Comparison of ENCODE assay signal across 16 cellular contexts in the genomic region with DNA sequence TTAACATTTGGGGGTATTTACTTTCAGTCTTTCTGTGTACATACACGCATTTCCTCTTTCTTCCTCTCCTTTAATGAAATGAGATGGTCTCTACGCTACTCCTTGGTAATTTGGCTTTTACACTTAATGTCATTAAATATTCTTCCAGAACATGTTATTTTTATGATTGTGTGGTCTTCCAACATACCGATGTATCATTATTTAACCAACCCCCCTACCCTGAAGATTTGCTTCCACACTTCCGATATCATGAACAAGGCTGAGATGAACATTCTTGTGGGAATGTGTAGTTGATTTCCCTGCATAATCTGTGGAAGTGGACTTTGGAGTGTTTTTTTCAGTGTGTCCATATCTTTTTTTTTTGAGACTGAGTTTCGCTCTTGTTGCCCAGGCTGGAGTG. TPM values are rescaled to one million over a fixed set of nuclear protein-coding genes. Genes with fewer than 3 reads are reported as not detected.
DNase-seq lines count a peak whose midpoint lies in the region; ATAC-seq, FAIRE-seq and TF ChIP-seq lines count a peak whose summit lies in the region.
"Had no signal": no experiment of that assay in that cellular context is flagged by ENCODE, and none has a peak within 500 bp of the region (broad histone marks: within the 10 kb centered on the region; RNA-seq: fewer than 3 reads in every experiment).

No MANE protein-coding gene starts in this region.

- no peaks in the 10 kb centered on the region for H3K36me3 ChIP-seq in HUES48 (ENCODE audit: control insufficient read depth, insufficient read depth, low read length)
- H3K36me3 ChIP-seq in astrocyte (ENCODE audit: insufficient read depth, low read length) = no peaks in the 10 kb centered on the region
- peaks cover 0 to 10% of the 10 kb centered on the region in 2 donors for H3K36me3 ChIP-seq in left lung
- no peaks in the 10 kb centered on the region for H3K36me3 ChIP-seq in smooth muscle cell (ENCODE audit: low read depth)
- H3K36me3 ChIP-seq: cardiac muscle cell had no signal

- no peak overlapping the region for H3K9ac ChIP-seq in HUES48 (ENCODE audit: low read depth, low read length)
- peak overlapping the region; percentile 56 for H3K9ac ChIP-seq in astrocyte (ENCODE audit: low read length)
- peak overlapping the region; percentile 96 for H3K9ac ChIP-seq in smooth muscle cell (ENCODE audit: low read depth)

- no peak overlapping the region for H2AFZ ChIP-seq in astrocyte (ENCODE audit: low read depth, low read length)
- H2AFZ ChIP-seq in smooth muscle cell (ENCODE audit: low read depth) = no peak overlapping the region

- H3K27me3 ChIP-seq in HUES48 (ENCODE audit: control insufficient read depth, insufficient read depth, low read length) = no peaks in the 10 kb centered on the region
- no peaks in the 10 kb centered on the region for H3K27me3 ChIP-seq in astrocyte (ENCODE audit: insufficient read depth, low read length)
- no peaks in the 10 kb centered on the region for H3K27me3 ChIP-seq in left lung
- no peaks in the 10 kb centered on the region for H3K27me3 ChIP-seq in smooth muscle cell (ENCODE audit: low read depth)
- H3K27me3 ChIP-seq: cardiac muscle cell had no signal

- TF ChIP-seq CTCF in astrocyte (IDR thresholded peaks at IDR 0.05; ENCODE audit: insufficient read depth, low read depth, low read length) (no peak), left lung (IDR thresholded peaks at IDR 0.05) (no peak), smooth muscle cell (IDR thresholded peaks at IDR 0.05; ENCODE audit: borderline replicate concordance, insufficient read depth, poor library complexity, severe bottlenecking) (no peak), nephron progenitor cell (IDR thresholded peaks at IDR 0.05) (no peak)

- H3K36me3 Mint-ChIP-seq in astrocyte (ENCODE audit: low read depth, unreplicated experiment) (peaks cover 2% of the 10 kb centered on the region), nephron progenitor cell (ENCODE audit: low read depth) (peaks cover 6% of the 10 kb centered on the region)

- ATAC-seq in left lung (no peak), GM18909 (IDR thresholded peaks at IDR 0.05; ENCODE audit: poor library complexity, unreplicated experiment) (no peak)
- ATAC-seq: stimulated activated naive B cell treated with anti-CD40 and anti-IgM and Interleukin-4, amounts not matched to agents 10 μg/mL and 1 μg/mL and 100 μg/mL, for 72 hours had no signal

- peaks cover 4% of the 10 kb centered on the region for H4K20me1 ChIP-seq in astrocyte (ENCODE audit: insufficient read depth, low read length)
- peaks cover 13% of the 10 kb centered on the region for H4K20me1 ChIP-seq in smooth muscle cell (ENCODE audit: low read depth)

- H3K4me1 ChIP-seq in HUES48 (ENCODE audit: control insufficient read depth, insufficient read depth, low read length) (peaks cover 52% of the 10 kb centered on the region), astrocyte (ENCODE audit: insufficient read depth, low read length) (peaks cover 44% of the 10 kb centered on the region), left lung (peaks cover 28 to 67% of the 10 kb centered on the region in 2 donors), smooth muscle cell (ENCODE audit: low read depth) (peaks cover 44% of the 10 kb centered on the region)

- WGBS in smooth muscle cell (ENCODE audit: low lambda C conversion rate) = 72% methylated on average over 5 of the region's 5 CpGs

- H3K27ac Mint-ChIP-seq in astrocyte (ENCODE audit: unreplicated experiment) = peak overlapping the region; percentile 17
- no peak overlapping the region for H3K27ac Mint-ChIP-seq in nephron progenitor cell
- H3K27ac Mint-ChIP-seq: stimulated activated naive B cell treated with anti-CD40 and anti-IgM and Interleukin-4, amounts not matched to agents 10 μg/mL and 1 μg/mL and 100 μg/mL, for 72 hours had no signal

- peaks cover 47% of the 10 kb centered on the region for H3K4me1 Mint-ChIP-seq in astrocyte (ENCODE audit: low read depth, unreplicated experiment)
- H3K4me1 Mint-ChIP-seq in nephron progenitor cell = peaks cover 68% of the 10 kb centered on the region

- peaks cover 59% of the 10 kb centered on the region for H3F3A ChIP-seq in smooth muscle cell (ENCODE audit: low read depth)

- H3K27me3 Mint-ChIP-seq in astrocyte (ENCODE audit: low read depth, unreplicated experiment) = no peaks in the 10 kb centered on the region
- peaks cover 2% of the 10 kb centered on the region for H3K27me3 Mint-ChIP-seq in nephron progenitor cell (ENCODE audit: low read depth, poor library complexity)

- H3K4me2 ChIP-seq in astrocyte (ENCODE audit: low read length) = peak overlapping the region; percentile 76
- peak overlapping the region; percentile 77 for H3K4me2 ChIP-seq in smooth muscle cell

- intact Hi-C loops in left lung (cut with DNase I) = no loop called here

- H3K9me3 ChIP-seq in HUES48 (ENCODE audit: control insufficient read depth, insufficient read depth, low read length) (no peaks in the 10 kb centered on the region), astrocyte (ENCODE audit: insufficient read depth, low read depth, low read length) (no peaks in the 10 kb centered on the region), left lung (no peaks in the 10 kb centered on the region), smooth muscle cell (replicated peaks; ENCODE audit: low read depth) (no peaks in the 10 kb centered on the region)

- FAIRE-seq in astrocyte (lab: Jason Lieb, UNC) = no peak

- H3K9me3 Mint-ChIP-seq in astrocyte (ENCODE audit: unreplicated experiment) (no peaks in the 10 kb centered on the region), nephron progenitor cell (no peaks in the 10 kb centered on the region)
- H3K9me3 Mint-ChIP-seq: stimulated activated naive B cell treated with anti-CD40 and anti-IgM and Interleukin-4, amounts not matched to agents 10 μg/mL and 1 μg/mL and 100 μg/mL, for 72 hours had no signal

- H3K4me3 Mint-ChIP-seq in astrocyte (ENCODE audit: unreplicated experiment) = peak overlapping the region; percentile 5
- no peak overlapping the region for H3K4me3 Mint-ChIP-seq in nephron progenitor cell
- H3K4me3 Mint-ChIP-seq: stimulated activated naive B cell treated with anti-CD40 and anti-IgM and Interleukin-4, amounts not matched to agents 10 μg/mL and 1 μg/mL and 100 μg/mL, for 72 hours had no signal

- DNase-seq in astrocyte (ENCODE audit: low read depth) = peak; percentile 77
- DNase-seq in left lung = no peak
- no peak for DNase-seq in smooth muscle cell (lab: John Stamatoyannopoulos, UW; ENCODE audit: unreplicated experiment)
- DNase-seq in activated effector memory CD4-positive, alpha-beta T cell treated with anti-CD3 and anti-CD28 coated beads, Interleukin-2, amount 50 U/mL, for 16 hours = no peak
- no peak for DNase-seq in COLO668 (lab: John Stamatoyannopoulos, UW; ENCODE audit: unreplicated experiment)
- no peak for DNase-seq in nephron progenitor cell
- DNase-seq: activated CD4-positive, alpha-beta T cell treated with anti-CD3 and anti-CD28 coated beads for 48 hours; activated effector memory CD4-positive, alpha-beta T cell treated with Interleukin-2 at 50 U/mL for 16 hours; mesendoderm; NCI-H2171; stimulated activated CD4-positive, alpha-beta T cell treated with anti-CD3 and anti-CD28 coated beads, Interleukin-4, amount 100 ng/mL, for 24 hours; stimulated activated naive B cell treated with anti-CD40 and anti-IgM and Interleukin-4, amounts not matched to agents 10 μg/mL and 1 μg/mL and 100 μg/mL, for 72 hours had no signal

- peaks cover 27% of the 10 kb centered on the region for H3K79me2 ChIP-seq in astrocyte (ENCODE audit: insufficient read depth, low read length)
- peaks cover 20% of the 10 kb centered on the region for H3K79me2 ChIP-seq in smooth muscle cell (ENCODE audit: low read depth)

- H3K27ac ChIP-seq in HUES48 (ENCODE audit: low read depth, low read length) (peak overlapping the region; percentile 99), astrocyte (ENCODE audit: low read depth, low read length) (peak overlapping the region; percentile 95), left lung (peak overlapping the region; percentile 94 to 99), smooth muscle cell (ENCODE audit: low read depth) (peak overlapping the region; percentile 100)
- H3K27ac ChIP-seq: C4-2B had no signal

- H3K4me3 ChIP-seq in HUES48 (ENCODE audit: low read depth, low read length) = no peak overlapping the region
- peak overlapping the region; percentile 8 for H3K4me3 ChIP-seq in astrocyte (ENCODE audit: insufficient read depth, low read depth, low read length)
- H3K4me3 ChIP-seq in left lung = no peak overlapping the region
- H3K4me3 ChIP-seq in smooth muscle cell = no peak overlapping the region
- H3K4me3 ChIP-seq: cardiac muscle cell had no signal

RNA-seq across cellular contexts. Expression of a gene that starts 2.3 kb away (rescaled TPM):
- 31.3 and 32.0 TPM in 2 replicates for total RNA-seq in astrocyte
- total RNA-seq in left lung = 10 to 100 TPM; 63.4 to 83.6 TPM
- 29.5 and 29.9 TPM in 2 replicates for total RNA-seq in smooth muscle cell
- polyA plus RNA-seq in smooth muscle cell = 22.6 and 37.8 TPM in 2 replicates

RNA-seq across cellular contexts. Expression of a gene that starts 16.3 kb away (rescaled TPM):
- total RNA-seq in astrocyte (13.4 and 16.7 TPM in 2 replicates), left lung (100 to 1,000 TPM in 1 of 2 donors, 10 to 100 TPM in 1; 60.7 to 110 TPM), smooth muscle cell (116 and 172 TPM in 2 replicates)
- polyA plus RNA-seq in smooth muscle cell = 201 and 310 TPM in 2 replicates
